Comparison of ENCODE assay signal across 28 cellular contexts in genomic region chr16:54421220-54421619, GRCh38.
"Had no signal": no experiment of that assay in that cellular context is flagged by ENCODE, and none has a peak within 500 bp of the region (broad histone marks: within the 10 kb centered on the region; RNA-seq: fewer than 3 reads in every experiment).

No MANE protein-coding gene starts in this region.

- H3K27ac ChIP-seq: colonic mucosa, epithelial cell of prostate, gastrocnemius medialis, psoas muscle, skin epidermis, spleen, thoracic aorta, tibial nerve had no signal

- H3K9me3 Mint-ChIP-seq: dendritic cell treated with granulocyte-macrophage colony-stimulating factor and Interleukin-4, amounts not matched to agents 40 ng/mL and 50 ng/mL, for 4 days; endodermal cell; mesothelial cell of epicardium; naive B cell; natural killer cell treated with Interleukin-12 subunit alpha and Interleukin-12 subunit beta and Interleukin-15 and Interleukin-18, amount 100 ng/mL, for 72 hours; neural crest cell; stimulated activated naive CD8-positive, alpha-beta T cell treated with anti-CD3 and anti-CD28 coated beads, Interleukin-15, Interleukin-2, amounts not matched to agents 100 ng/mL and 50 ng/mL, for 24 hours had no signal

- DNase-seq: colonic mucosa; effector CD8-positive, alpha-beta T cell; endodermal cell; foreskin fibroblast; gastrocnemius medialis; head of caudate nucleus; hippocampal formation; left colon; mesenchymal stem cell; mucosa of descending colon; naive B cell; psoas muscle; right cardiac atrium; spleen; stimulated activated CD4-positive, alpha-beta T cell treated with anti-CD3 and anti-CD28 coated beads, Interleukin-15, amount 100 ng/mL, for 24 hours; stimulated activated CD4-positive, alpha-beta T cell treated with anti-CD3 and anti-CD28 coated beads, Interleukin-2, amount 100 ng/mL, for 48 hours; stimulated activated naive B cell treated with anti-CD40 and anti-IgM and Interleukin-4, amounts not matched to agents 10 μg/mL and 1 μg/mL and 100 μg/mL, for 72 hours; upper lobe of left lung had no signal

- H3K4me1 Mint-ChIP-seq: naive B cell; stimulated activated naive B cell treated with anti-CD40 and anti-IgM and Interleukin-4, amounts not matched to agents 10 μg/mL and 1 μg/mL and 100 μg/mL, for 72 hours had no signal

- H3K27ac Mint-ChIP-seq: dendritic cell treated with granulocyte-macrophage colony-stimulating factor and Interleukin-4, amounts not matched to agents 40 ng/mL and 50 ng/mL, for 4 days; endodermal cell; mesothelial cell of epicardium; naive B cell; natural killer cell treated with Interleukin-12 subunit alpha and Interleukin-12 subunit beta and Interleukin-15 and Interleukin-18, amount 100 ng/mL, for 72 hours; stimulated activated naive B cell treated with anti-CD40 and anti-IgM and Interleukin-4, amounts not matched to agents 10 μg/mL and 1 μg/mL and 100 μg/mL, for 72 hours; stimulated activated naive CD8-positive, alpha-beta T cell treated with anti-CD3 and anti-CD28 coated beads, Interleukin-15, Interleukin-2, amounts not matched to agents 100 ng/mL and 50 ng/mL, for 24 hours had no signal

- H3K36me3 ChIP-seq: colonic mucosa, gastrocnemius medialis, spleen, thoracic aorta, tibial nerve, upper lobe of left lung had no signal

- H3K4me3 ChIP-seq: colonic mucosa, gastrocnemius medialis, mucosa of descending colon, psoas muscle, skin epidermis, spleen, thoracic aorta, tibial nerve, upper lobe of left lung had no signal

- H3K27me3 ChIP-seq: colonic mucosa, gastrocnemius medialis, tibial nerve, upper lobe of left lung had no signal

- ATAC-seq: esophagus mucosa; gastrocnemius medialis; left colon; mucosa of descending colon; natural killer cell treated with Interleukin-12 subunit alpha and Interleukin-12 subunit beta and Interleukin-15 and Interleukin-18, amount 100 ng/mL, for 72 hours; psoas muscle; stimulated activated naive B cell treated with anti-CD40 and anti-IgM and Interleukin-4, amounts not matched to agents 10 μg/mL and 1 μg/mL and 100 μg/mL, for 72 hours had no signal

- H3K27me3 Mint-ChIP-seq: stimulated activated naive CD8-positive, alpha-beta T cell treated with anti-CD3 and anti-CD28 coated beads, Interleukin-15, Interleukin-2, amounts not matched to agents 100 ng/mL and 50 ng/mL, for 24 hours had no signal

- H3K4me1 ChIP-seq: colonic mucosa, gastrocnemius medialis, psoas muscle, spleen, tibial nerve had no signal

- H3K9me3 ChIP-seq: colonic mucosa, gastrocnemius medialis, mucosa of descending colon, psoas muscle, thoracic aorta, tibial nerve, upper lobe of left lung had no signal

- H3K4me3 Mint-ChIP-seq: dendritic cell treated with granulocyte-macrophage colony-stimulating factor and Interleukin-4, amounts not matched to agents 40 ng/mL and 50 ng/mL, for 4 days; endodermal cell; mesothelial cell of epicardium; naive B cell; natural killer cell treated with Interleukin-12 subunit alpha and Interleukin-12 subunit beta and Interleukin-15 and Interleukin-18, amount 100 ng/mL, for 72 hours; neural crest cell; stimulated activated naive B cell treated with anti-CD40 and anti-IgM and Interleukin-4, amounts not matched to agents 10 μg/mL and 1 μg/mL and 100 μg/mL, for 72 hours; stimulated activated naive CD8-positive, alpha-beta T cell treated with anti-CD3 and anti-CD28 coated beads, Interleukin-15, Interleukin-2, amounts not matched to agents 100 ng/mL and 50 ng/mL, for 24 hours had no signal

- H3K36me3 Mint-ChIP-seq: mesothelial cell of epicardium; naive B cell; natural killer cell treated with Interleukin-12 subunit alpha and Interleukin-12 subunit beta and Interleukin-15 and Interleukin-18, amount 100 ng/mL, for 72 hours; stimulated activated naive B cell treated with anti-CD40 and anti-IgM and Interleukin-4, amounts not matched to agents 10 μg/mL and 1 μg/mL and 100 μg/mL, for 72 hours had no signal
